ENCODE assay signal across 11 cellular contexts in genomic region chr12:124786065-124786964, GRCh38.
DNase-seq lines count a peak whose midpoint lies in the region; ATAC-seq lines count a peak whose summit lies in the region.
"Had no signal": no experiment of that assay in that cellular context is flagged by ENCODE, and none has a peak within 500 bp of the region (broad histone marks: within the 10 kb centered on the region; RNA-seq: fewer than 3 reads in every experiment).

No MANE protein-coding gene starts in this region.

- no peak overlapping the region for H3K27ac ChIP-seq in aorta (ENCODE audit: low read depth in 1 of 2, low read length in 2 of 2)
- H3K27ac ChIP-seq: skin epidermis had no signal

- H3K27me3 Mint-ChIP-seq in immature natural killer cell (ENCODE audit: low read depth in 3 of 3) = no peaks in the 10 kb centered on the region

- no peaks in the 10 kb centered on the region for H3K36me3 Mint-ChIP-seq in immature natural killer cell
- H3K36me3 Mint-ChIP-seq: CD4-positive, CD25-positive, alpha-beta regulatory T cell had no signal

- no peaks in the 10 kb centered on the region for H3K9me3 Mint-ChIP-seq in immature natural killer cell

- no peaks in the 10 kb centered on the region for H3K9me3 ChIP-seq in aorta (ENCODE audit: control insufficient read depth, low read length)

- H3K4me3 Mint-ChIP-seq in immature natural killer cell = no peak overlapping the region
- H3K4me3 Mint-ChIP-seq: CD4-positive, CD25-positive, alpha-beta regulatory T cell had no signal

- no peaks in the 10 kb centered on the region for H3K27me3 ChIP-seq in aorta (ENCODE audit: control insufficient read depth in 1 of 2, insufficient read depth in 2 of 2, low read length in 1 of 2)

- DNase-seq in NCI-H82 (lab: John Stamatoyannopoulos, UW) = peak; percentile 50
- DNase-seq in NCI-H82 treated with DMSO at 0.1 percent for 48 hours (lab: John Stamatoyannopoulos, UW; ENCODE audit: unreplicated experiment) = no peak
- peak; percentile 72 for DNase-seq in epidermal melanocyte (ENCODE audit: insufficient read length, low spot score)
- peak; percentile 43 to 95 for DNase-seq in lung microvascular endothelial cell (ENCODE audit: low read depth in 2 of 2)
- DNase-seq in aorta = peak; percentile 89 to 93
- DNase-seq in immature natural killer cell = no peak
- DNase-seq in stimulated activated CD4-positive, alpha-beta T cell treated with anti-CD3 and anti-CD28 coated beads, Interleukin-4, amount 100 ng/mL, for 24 hours = no peak
- DNase-seq: CD4-positive, CD25-positive, alpha-beta regulatory T cell; OCI-M1 had no signal

- H3K36me3 ChIP-seq in aorta (ENCODE audit: control insufficient read depth in 1 of 2, insufficient read depth in 2 of 2, low read length in 1 of 2) = no peaks in the 10 kb centered on the region

- no peaks in the 10 kb centered on the region for H3K4me1 Mint-ChIP-seq in immature natural killer cell

- peak overlapping the region in 1 of 2 donors; percentile 27 for H3K4me3 ChIP-seq in aorta (ENCODE audit: low read length in 2 of 2)
- H3K4me3 ChIP-seq: skin epidermis had no signal

- 52 to 55% methylated on average over 31 of the region's 31 CpGs for WGBS in aorta, 2 donors

- ATAC-seq in aorta (ENCODE audit: low FRiP score) = peak; percentile 90
- ATAC-seq in HG03432 (IDR thresholded peaks at IDR 0.05; ENCODE audit: unreplicated experiment) = no peak

- H3K27ac Mint-ChIP-seq in immature natural killer cell = no peak overlapping the region
- H3K27ac Mint-ChIP-seq: CD4-positive, CD25-positive, alpha-beta regulatory T cell had no signal

- no peaks in the 10 kb centered on the region for H3K4me1 ChIP-seq in aorta (ENCODE audit: control insufficient read depth in 1 of 2, insufficient read depth in 2 of 2, low read length in 2 of 2)

- intact Hi-C loops in aorta (cut with DNase I) = no loop called here

Comparison
In these comparisons a context has a peak if more than half of its experiments do, and no peak if none do; other contexts are left out.
1. DNase-seq: peak in NCI-H82 (single experiment), epidermal melanocyte (single experiment), lung microvascular endothelial cell (2 of 2) and aorta (2 of 2); none in NCI-H82 treated with DMSO at 0.1 percent for 48 hours (single experiment), immature natural killer cell (0 of 3) and stimulated activated CD4-positive, alpha-beta T cell treated with anti-CD3 and anti-CD28 coated beads, Interleukin-4, amount 100 ng/mL, for 24 hours (single experiment).